Comparison of ENCODE assay signal across 8 cellular contexts in genomic region chr1:222713091-222714012, GRCh38. TPM values are rescaled to one million over a fixed set of nuclear protein-coding genes. Genes with fewer than 3 reads are reported as not detected.
DNase-seq lines count a peak whose midpoint lies in the region; ATAC-seq, FAIRE-seq and TF ChIP-seq lines count a peak whose summit lies in the region.

No MANE protein-coding gene starts in this region.

- H4K91ac ChIP-seq in H9 (ENCODE audit: insufficient read length, low read depth, low read length), result no peak overlapping the region

- H3K23ac ChIP-seq in H9 (ENCODE audit: insufficient read length, low read depth, low read length), result no peak overlapping the region

- H4K5ac ChIP-seq in H9 (ENCODE audit: insufficient read length, low read depth, low read length), result no peak overlapping the region

- H2BK15ac ChIP-seq in H9 (ENCODE audit: low read depth, low read length), result no peak overlapping the region

- H3K27me3 Mint-ChIP-seq in H9 (ENCODE audit: low read depth) (no peaks in the 10 kb centered on the region), nephron progenitor cell (ENCODE audit: low read depth, poor library complexity) (no peaks in the 10 kb centered on the region)
- H3K27me3 Mint-ChIP-seq in stimulated activated naive CD8-positive, alpha-beta T cell treated with anti-CD3 and anti-CD28 coated beads, Interleukin-15, amount 100 ng/mL, for 72 hours, result no peaks in the 10 kb centered on the region

- FAIRE-seq in G401.6 (lab: Jason Lieb, UNC), result peak; percentile 90

- no peaks in the 10 kb centered on the region for H4K20me1 ChIP-seq in H9 (ENCODE audit: control insufficient read depth, insufficient read depth, insufficient read length)

- no peak overlapping the region for H2BK12ac ChIP-seq in H9 (ENCODE audit: insufficient read length, low read depth, low read length)

- no peak overlapping the region for H3K4ac ChIP-seq in H9 (ENCODE audit: low read depth, low read length)

- H3K27me3 ChIP-seq in H9 (ENCODE audit: insufficient read depth, low read length), result no peaks in the 10 kb centered on the region

- peak overlapping the region; percentile 98 to 100 (median 99) for H3K27ac Mint-ChIP-seq in H9
- H3K27ac Mint-ChIP-seq in nephron progenitor cell, result peak overlapping the region; percentile 99
- peak overlapping the region; percentile 99 for H3K27ac Mint-ChIP-seq in stimulated activated naive CD8-positive, alpha-beta T cell treated with anti-CD3 and anti-CD28 coated beads, Interleukin-15, amount 100 ng/mL, for 72 hours

- no peak overlapping the region for H3K56ac ChIP-seq in H9 (ENCODE audit: insufficient read length, low read depth, low read length)

- H3K4me3 Mint-ChIP-seq in H9 (peak overlapping the region; percentile 88 to 96), nephron progenitor cell (peak overlapping the region; percentile 96)
- peak overlapping the region; percentile 92 to 93 for H3K4me3 Mint-ChIP-seq in stimulated activated naive CD8-positive, alpha-beta T cell treated with anti-CD3 and anti-CD28 coated beads, Interleukin-15, amount 100 ng/mL, for 72 hours

- H3K4me2 ChIP-seq in H9 (ENCODE audit: insufficient read depth, insufficient read length, low read length), result peak overlapping the region; percentile 76

- no peak overlapping the region for H4K8ac ChIP-seq in H9 (replicated peaks; ENCODE audit: insufficient read length, low read depth, low read length)

- H3T11ph ChIP-seq in H9 (ENCODE audit: low read length), result no peak overlapping the region

- peak; percentile 97 for DNase-seq in H9
- DNase-seq in M059J (ENCODE audit: low read depth), result peak; percentile 97
- peak; percentile 95 for DNase-seq in activated effector memory CD4-positive, alpha-beta T cell treated with anti-CD3 and anti-CD28 coated beads, Interleukin-2, amount 50 U/mL, for 16 hours
- DNase-seq in fibroblast of the aortic adventitia (ENCODE audit: low read depth), result peak; percentile 93
- DNase-seq in nephron progenitor cell, result peak; percentile 88
- peak; percentile 87 to 94 for DNase-seq in stimulated activated naive CD8-positive, alpha-beta T cell treated with anti-CD3 and anti-CD28 coated beads, Interleukin-15, amount 100 ng/mL, for 72 hours

- H2BK20ac ChIP-seq in H9 (ENCODE audit: low read depth, low read length, poor library complexity, severe bottlenecking), result no peak overlapping the region

- H3K4me1 ChIP-seq in H9 (ENCODE audit: insufficient read depth, low read length), result no peaks in the 10 kb centered on the region

- peaks cover 2 to 17% (median 5%) of the 10 kb centered on the region in 3 experiments; a peak in 6 of 7 replicates for H3K36me3 Mint-ChIP-seq in H9 (ENCODE audit: insufficient read depth in 1 of 3, low read depth in 3 of 3)
- H3K36me3 Mint-ChIP-seq in nephron progenitor cell (ENCODE audit: low read depth), result peaks cover 24% of the 10 kb centered on the region

- H3K14ac ChIP-seq in H9 (ENCODE audit: insufficient read depth, low read length), result no peak overlapping the region

- peak overlapping the region; percentile 87 for H3K9ac ChIP-seq in H9 (ENCODE audit: extremely low read depth, insufficient read length, low read length)

- H3K79me1 ChIP-seq in H9 (ENCODE audit: insufficient read depth, low read depth, low read length, poor library complexity, severe bottlenecking), result peaks cover 2% of the 10 kb centered on the region

- peak; percentile 82 for ATAC-seq in stimulated activated naive CD8-positive, alpha-beta T cell treated with anti-CD3 and anti-CD28 coated beads, Interleukin-15, amount 100 ng/mL, for 72 hours

- H3K27ac ChIP-seq in H9 (ENCODE audit: insufficient read length, low read depth, low read length), result peak overlapping the region; percentile 72

- WGBS in H9 (ENCODE audit: extremely low coverage, insufficient read length, low lambda C conversion rate), result no CpG with 5 or more reads among the region's 39 CpGs

- H3K9me3 Mint-ChIP-seq in H9 (no peaks in the 10 kb centered on the region; a peak in 2 of 5 replicates), nephron progenitor cell (no peaks in the 10 kb centered on the region)
- H3K9me3 Mint-ChIP-seq in stimulated activated naive CD8-positive, alpha-beta T cell treated with anti-CD3 and anti-CD28 coated beads, Interleukin-15, amount 100 ng/mL, for 72 hours, result no peaks in the 10 kb centered on the region

- H3K79me2 ChIP-seq in H9 (ENCODE audit: insufficient read depth, low read length), result peaks cover 10% of the 10 kb centered on the region; the same call in 1 of the 2 replicates

- peaks cover 5% of the 10 kb centered on the region for H3K23me2 ChIP-seq in H9 (ENCODE audit: insufficient read length, low read depth, low read length, poor library complexity, severe bottlenecking)

- H3K18ac ChIP-seq in H9 (ENCODE audit: insufficient read length, low read depth, low read length), result no peak overlapping the region

- H2BK5ac ChIP-seq in H9 (ENCODE audit: insufficient read length, low read length), result peak overlapping the region; percentile 89

- TF ChIP-seq POLR2A in Raji (IDR thresholded peaks at IDR 0.05; ENCODE audit: insufficient read depth, low read depth, low read length), result peak; percentile 62

- peaks cover 14 to 15% of the 10 kb centered on the region in 2 experiments for H3K4me1 Mint-ChIP-seq in H9
- peaks cover 29% of the 10 kb centered on the region for H3K4me1 Mint-ChIP-seq in nephron progenitor cell
- H3K4me1 Mint-ChIP-seq in stimulated activated naive CD8-positive, alpha-beta T cell treated with anti-CD3 and anti-CD28 coated beads, Interleukin-15, amount 100 ng/mL, for 72 hours, result peaks cover 38% of the 10 kb centered on the region

- H3K9me3 ChIP-seq in H9 (ENCODE audit: control insufficient read depth, low read depth, low read length), result no peaks in the 10 kb centered on the region

- peak overlapping the region; percentile 53 for H2AFZ ChIP-seq in H9 (ENCODE audit: low read length)

- no peak overlapping the region for H2BK120ac ChIP-seq in H9 (ENCODE audit: low read depth, low read length, poor library complexity, severe bottlenecking)

- H3K4me3 ChIP-seq in fibroblast of the aortic adventitia (ENCODE audit: low read depth, low read length), result peak overlapping the region; percentile 68

- no peak overlapping the region for H2AK5ac ChIP-seq in H9 (ENCODE audit: insufficient read length, low read length)

- TF ChIP-seq CTCF in H9 (conservative IDR thresholded peaks at IDR 0.05) (no peak), fibroblast of the aortic adventitia (IDR thresholded peaks at IDR 0.05; ENCODE audit: insufficient read depth, low read length) (no peak), nephron progenitor cell (IDR thresholded peaks at IDR 0.05) (no peak)

RNA-seq across cellular contexts. Expression of gene BROX, which starts 1.0 kb away (rescaled TPM):
- total RNA-seq in H9 (2021), result 27.8 and 28.2 TPM in 2 replicates
- total RNA-seq in M059J (2014; rRNA removed; shearing (Covaris generic)), result 61.7 and 82.1 TPM in 2 replicates
- total RNA-seq in fibroblast of the aortic adventitia (ENCODE audit: low replicate concordance), result 67.5 and 101 TPM in 2 replicates

RNA-seq across cellular contexts. Expression of gene AIDA, which starts 1.1 kb away (rescaled TPM):
- 91.1 and 92.8 TPM in 2 replicates for total RNA-seq in H9 (2021)
- total RNA-seq in M059J (2014; rRNA removed; shearing (Covaris generic)), result 30.1 and 60.1 TPM in 2 replicates
- 35.6 and 119 TPM in 2 replicates for total RNA-seq in fibroblast of the aortic adventitia (ENCODE audit: low replicate concordance)

RNA-seq across cellular contexts. Expression of gene FAM177B, which starts 23.6 kb away (rescaled TPM):
- not detected in 2 replicates for total RNA-seq in H9 (2021)
- not detected in 2 replicates for total RNA-seq in M059J (2014; rRNA removed; shearing (Covaris generic))
- total RNA-seq in fibroblast of the aortic adventitia (ENCODE audit: low replicate concordance), result not detected in 2 replicates

Comparison
In these comparisons a context has a peak if more than half of its experiments do, and no peak if none do; other contexts are left out.
1. Peak in every context shown above with its lines: DNase-seq, ATAC-seq, H3K4me3 ChIP-seq and H3K27ac ChIP-seq.